ENCODE assay signal across 1 cellular context in the genomic region with DNA sequence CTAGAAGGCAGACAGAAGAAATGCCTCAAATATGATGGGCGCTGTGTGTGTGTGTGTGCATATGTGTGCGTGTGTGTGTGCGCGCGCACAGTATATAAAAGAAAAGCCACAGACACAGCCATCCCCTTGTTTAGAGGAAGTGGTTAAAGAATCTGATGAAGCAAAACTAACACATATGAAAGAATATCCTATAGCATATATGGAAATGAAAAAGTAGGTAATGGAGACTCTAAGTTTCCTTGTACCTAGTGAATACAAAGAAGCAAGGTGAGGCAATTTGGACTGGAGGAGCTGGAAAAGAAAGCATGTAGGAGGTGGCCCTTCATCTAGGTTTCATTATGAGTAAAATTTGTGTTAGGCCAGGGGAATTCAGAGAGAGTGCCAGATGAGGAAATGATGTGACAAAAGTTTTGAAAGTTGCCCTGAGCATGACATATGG.
A peak's percentile ranks its signal among the peaks of the same experiment; 100 is the strongest.
TF ChIP-seq lines count a peak whose summit lies in the region.

No MANE protein-coding gene starts in this region.

TF ChIP-seq in GM12878, 131 proteins besides CTCF, POLR2A, EP300 and RAD21 (continued from another document):
- TF ChIP-seq BCL11A (IDR thresholded peaks at IDR 0.05; ENCODE audit: low read depth, low read length) (0 out of 2 replicates have a peak, but pooled peaks have one; percentile 23), RAD51 (IDR thresholded peaks at IDR 0.05) (no peak), SPI1 (IDR thresholded peaks at IDR 0.05; ENCODE audit: borderline replicate concordance, insufficient read depth, low read depth, low read length) (peak; percentile 47; the same call in 1 of the 2 replicates), HDGF (IDR thresholded peaks at IDR 0.05) (no peak), CHD4 (IDR thresholded peaks at IDR 0.05) (no peak), MTA3 (IDR thresholded peaks at IDR 0.05; ENCODE audit: borderline replicate concordance, low read length) (no peak), CHD2 (IDR thresholded peaks at IDR 0.05; ENCODE audit: borderline replicate concordance, low read depth, low read length) (no peak), SIX5 (IDR thresholded peaks at IDR 0.05; ENCODE audit: low read depth, low read length, severe bottlenecking) (no peak), KDM1A (IDR thresholded peaks at IDR 0.05; ENCODE audit: borderline replicate concordance) (no peak), SRF (IDR thresholded peaks at IDR 0.05; ENCODE audit: low read depth in 2 of 2, low read length in 2 of 2) (no peak), CREB1 (IDR thresholded peaks at IDR 0.05; ENCODE audit: low read depth) (no peak), TCF7 (IDR thresholded peaks at IDR 0.05; ENCODE audit: borderline replicate concordance) (no peak), GABPA (IDR thresholded peaks at IDR 0.05; ENCODE audit: low read depth) (0 out of 2 replicates have a peak, but pooled peaks have one; percentile 24), HCFC1 (IDR thresholded peaks at IDR 0.05; ENCODE audit: low read length) (no peak), RUNX3 (IDR thresholded peaks at IDR 0.05; ENCODE audit: low read length) (peak; percentile 61), EED (IDR thresholded peaks at IDR 0.05; ENCODE audit: low read depth) (peak; percentile 59), MTA2 (IDR thresholded peaks at IDR 0.05; ENCODE audit: low read depth) (0 out of 2 replicates have a peak, but pooled peaks have one; percentile 32)
- TF ChIP-seq, protein P1, sequence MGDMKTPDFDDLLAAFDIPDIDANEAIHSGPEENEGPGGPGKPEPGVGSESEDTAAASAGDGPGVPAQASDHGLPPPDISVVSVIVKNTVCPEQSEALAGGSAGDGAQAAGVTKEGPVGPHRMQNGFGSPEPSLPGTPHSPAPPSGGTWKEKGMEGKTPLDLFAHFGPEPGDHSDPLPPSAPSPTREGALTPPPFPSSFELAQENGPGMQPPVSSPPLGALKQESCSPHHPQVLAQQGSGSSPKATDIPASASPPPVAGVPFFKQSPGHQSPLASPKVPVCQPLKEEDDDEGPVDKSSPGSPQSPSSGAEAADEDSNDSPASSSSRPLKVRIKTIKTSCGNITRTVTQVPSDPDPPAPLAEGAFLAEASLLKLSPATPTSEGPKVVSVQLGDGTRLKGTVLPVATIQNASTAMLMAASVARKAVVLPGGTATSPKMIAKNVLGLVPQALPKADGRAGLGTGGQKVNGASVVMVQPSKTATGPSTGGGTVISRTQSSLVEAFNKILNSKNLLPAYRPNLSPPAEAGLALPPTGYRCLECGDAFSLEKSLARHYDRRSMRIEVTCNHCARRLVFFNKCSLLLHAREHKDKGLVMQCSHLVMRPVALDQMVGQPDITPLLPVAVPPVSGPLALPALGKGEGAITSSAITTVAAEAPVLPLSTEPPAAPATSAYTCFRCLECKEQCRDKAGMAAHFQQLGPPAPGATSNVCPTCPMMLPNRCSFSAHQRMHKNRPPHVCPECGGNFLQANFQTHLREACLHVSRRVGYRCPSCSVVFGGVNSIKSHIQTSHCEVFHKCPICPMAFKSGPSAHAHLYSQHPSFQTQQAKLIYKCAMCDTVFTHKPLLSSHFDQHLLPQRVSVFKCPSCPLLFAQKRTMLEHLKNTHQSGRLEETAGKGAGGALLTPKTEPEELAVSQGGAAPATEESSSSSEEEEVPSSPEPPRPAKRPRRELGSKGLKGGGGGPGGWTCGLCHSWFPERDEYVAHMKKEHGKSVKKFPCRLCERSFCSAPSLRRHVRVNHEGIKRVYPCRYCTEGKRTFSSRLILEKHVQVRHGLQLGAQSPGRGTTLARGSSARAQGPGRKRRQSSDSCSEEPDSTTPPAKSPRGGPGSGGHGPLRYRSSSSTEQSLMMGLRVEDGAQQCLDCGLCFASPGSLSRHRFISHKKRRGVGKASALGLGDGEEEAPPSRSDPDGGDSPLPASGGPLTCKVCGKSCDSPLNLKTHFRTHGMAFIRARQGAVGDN (IDR thresholded peaks at IDR 0.05): no peak
- TF ChIP-seq, protein P2, sequence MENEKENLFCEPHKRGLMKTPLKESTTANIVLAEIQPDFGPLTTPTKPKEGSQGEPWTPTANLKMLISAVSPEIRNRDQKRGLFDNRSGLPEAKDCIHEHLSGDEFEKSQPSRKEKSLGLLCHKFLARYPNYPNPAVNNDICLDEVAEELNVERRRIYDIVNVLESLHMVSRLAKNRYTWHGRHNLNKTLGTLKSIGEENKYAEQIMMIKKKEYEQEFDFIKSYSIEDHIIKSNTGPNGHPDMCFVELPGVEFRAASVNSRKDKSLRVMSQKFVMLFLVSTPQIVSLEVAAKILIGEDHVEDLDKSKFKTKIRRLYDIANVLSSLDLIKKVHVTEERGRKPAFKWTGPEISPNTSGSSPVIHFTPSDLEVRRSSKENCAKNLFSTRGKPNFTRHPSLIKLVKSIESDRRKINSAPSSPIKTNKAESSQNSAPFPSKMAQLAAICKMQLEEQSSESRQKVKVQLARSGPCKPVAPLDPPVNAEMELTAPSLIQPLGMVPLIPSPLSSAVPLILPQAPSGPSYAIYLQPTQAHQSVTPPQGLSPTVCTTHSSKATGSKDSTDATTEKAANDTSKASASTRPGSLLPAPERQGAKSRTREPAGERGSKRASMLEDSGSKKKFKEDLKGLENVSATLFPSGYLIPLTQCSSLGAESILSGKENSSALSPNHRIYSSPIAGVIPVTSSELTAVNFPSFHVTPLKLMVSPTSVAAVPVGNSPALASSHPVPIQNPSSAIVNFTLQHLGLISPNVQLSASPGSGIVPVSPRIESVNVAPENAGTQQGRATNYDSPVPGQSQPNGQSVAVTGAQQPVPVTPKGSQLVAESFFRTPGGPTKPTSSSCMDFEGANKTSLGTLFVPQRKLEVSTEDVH (IDR thresholded peaks at IDR 0.05; ENCODE audit: low read depth, partially characterized antibody): no peak
- TF ChIP-seq, protein P3, sequence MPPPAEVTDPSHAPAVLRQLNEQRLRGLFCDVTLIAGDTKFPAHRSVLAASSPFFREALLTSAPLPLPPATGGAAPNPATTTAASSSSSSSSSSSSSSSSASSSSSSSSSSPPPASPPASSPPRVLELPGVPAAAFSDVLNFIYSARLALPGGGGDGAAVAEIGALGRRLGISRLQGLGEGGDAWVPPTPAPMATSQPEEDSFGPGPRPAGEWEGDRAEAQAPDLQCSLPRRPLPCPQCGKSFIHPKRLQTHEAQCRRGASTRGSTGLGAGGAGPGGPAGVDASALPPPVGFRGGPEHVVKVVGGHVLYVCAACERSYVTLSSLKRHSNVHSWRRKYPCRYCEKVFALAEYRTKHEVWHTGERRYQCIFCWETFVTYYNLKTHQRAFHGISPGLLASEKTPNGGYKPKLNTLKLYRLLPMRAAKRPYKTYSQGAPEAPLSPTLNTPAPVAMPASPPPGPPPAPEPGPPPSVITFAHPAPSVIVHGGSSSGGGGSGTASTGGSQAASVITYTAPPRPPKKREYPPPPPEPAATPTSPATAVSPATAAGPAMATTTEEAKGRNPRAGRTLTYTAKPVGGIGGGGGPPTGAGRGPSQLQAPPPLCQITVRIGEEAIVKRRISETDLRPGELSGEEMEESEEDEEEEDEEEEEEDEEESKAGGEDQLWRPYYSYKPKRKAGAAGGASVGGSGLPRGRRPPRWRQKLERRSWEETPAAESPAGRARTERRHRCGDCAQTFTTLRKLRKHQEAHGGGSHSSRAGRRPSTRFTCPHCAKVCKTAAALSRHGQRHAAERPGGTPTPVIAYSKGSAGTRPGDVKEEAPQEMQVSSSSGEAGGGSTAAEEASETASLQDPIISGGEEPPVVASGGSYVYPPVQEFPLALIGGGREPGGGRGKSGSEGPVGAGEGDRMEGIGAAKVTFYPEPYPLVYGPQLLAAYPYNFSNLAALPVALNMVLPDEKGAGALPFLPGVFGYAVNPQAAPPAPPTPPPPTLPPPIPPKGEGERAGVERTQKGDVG (CRISPR knock-in tag; IDR thresholded peaks at IDR 0.05): no peak
- TF ChIP-seq, protein P4, sequence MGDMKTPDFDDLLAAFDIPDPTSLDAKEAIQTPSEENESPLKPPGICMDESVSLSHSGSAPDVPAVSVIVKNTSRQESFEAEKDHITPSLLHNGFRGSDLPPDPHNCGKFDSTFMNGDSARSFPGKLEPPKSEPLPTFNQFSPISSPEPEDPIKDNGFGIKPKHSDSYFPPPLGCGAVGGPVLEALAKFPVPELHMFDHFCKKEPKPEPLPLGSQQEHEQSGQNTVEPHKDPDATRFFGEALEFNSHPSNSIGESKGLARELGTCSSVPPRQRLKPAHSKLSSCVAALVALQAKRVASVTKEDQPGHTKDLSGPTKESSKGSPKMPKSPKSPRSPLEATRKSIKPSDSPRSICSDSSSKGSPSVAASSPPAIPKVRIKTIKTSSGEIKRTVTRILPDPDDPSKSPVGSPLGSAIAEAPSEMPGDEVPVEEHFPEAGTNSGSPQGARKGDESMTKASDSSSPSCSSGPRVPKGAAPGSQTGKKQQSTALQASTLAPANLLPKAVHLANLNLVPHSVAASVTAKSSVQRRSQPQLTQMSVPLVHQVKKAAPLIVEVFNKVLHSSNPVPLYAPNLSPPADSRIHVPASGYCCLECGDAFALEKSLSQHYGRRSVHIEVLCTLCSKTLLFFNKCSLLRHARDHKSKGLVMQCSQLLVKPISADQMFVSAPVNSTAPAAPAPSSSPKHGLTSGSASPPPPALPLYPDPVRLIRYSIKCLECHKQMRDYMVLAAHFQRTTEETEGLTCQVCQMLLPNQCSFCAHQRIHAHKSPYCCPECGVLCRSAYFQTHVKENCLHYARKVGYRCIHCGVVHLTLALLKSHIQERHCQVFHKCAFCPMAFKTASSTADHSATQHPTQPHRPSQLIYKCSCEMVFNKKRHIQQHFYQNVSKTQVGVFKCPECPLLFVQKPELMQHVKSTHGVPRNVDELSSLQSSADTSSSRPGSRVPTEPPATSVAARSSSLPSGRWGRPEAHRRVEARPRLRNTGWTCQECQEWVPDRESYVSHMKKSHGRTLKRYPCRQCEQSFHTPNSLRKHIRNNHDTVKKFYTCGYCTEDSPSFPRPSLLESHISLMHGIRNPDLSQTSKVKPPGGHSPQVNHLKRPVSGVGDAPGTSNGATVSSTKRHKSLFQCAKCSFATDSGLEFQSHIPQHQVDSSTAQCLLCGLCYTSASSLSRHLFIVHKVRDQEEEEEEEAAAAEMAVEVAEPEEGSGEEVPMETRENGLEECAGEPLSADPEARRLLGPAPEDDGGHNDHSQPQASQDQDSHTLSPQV (IDR thresholded peaks at IDR 0.05): no peak
- TF ChIP-seq, protein P5, sequence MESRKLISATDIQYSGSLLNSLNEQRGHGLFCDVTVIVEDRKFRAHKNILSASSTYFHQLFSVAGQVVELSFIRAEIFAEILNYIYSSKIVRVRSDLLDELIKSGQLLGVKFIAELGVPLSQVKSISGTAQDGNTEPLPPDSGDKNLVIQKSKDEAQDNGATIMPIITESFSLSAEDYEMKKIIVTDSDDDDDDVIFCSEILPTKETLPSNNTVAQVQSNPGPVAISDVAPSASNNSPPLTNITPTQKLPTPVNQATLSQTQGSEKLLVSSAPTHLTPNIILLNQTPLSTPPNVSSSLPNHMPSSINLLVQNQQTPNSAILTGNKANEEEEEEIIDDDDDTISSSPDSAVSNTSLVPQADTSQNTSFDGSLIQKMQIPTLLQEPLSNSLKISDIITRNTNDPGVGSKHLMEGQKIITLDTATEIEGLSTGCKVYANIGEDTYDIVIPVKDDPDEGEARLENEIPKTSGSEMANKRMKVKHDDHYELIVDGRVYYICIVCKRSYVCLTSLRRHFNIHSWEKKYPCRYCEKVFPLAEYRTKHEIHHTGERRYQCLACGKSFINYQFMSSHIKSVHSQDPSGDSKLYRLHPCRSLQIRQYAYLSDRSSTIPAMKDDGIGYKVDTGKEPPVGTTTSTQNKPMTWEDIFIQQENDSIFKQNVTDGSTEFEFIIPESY (IDR thresholded peaks at IDR 0.05): peak; percentile 72
- TF ChIP-seq, protein P6, sequence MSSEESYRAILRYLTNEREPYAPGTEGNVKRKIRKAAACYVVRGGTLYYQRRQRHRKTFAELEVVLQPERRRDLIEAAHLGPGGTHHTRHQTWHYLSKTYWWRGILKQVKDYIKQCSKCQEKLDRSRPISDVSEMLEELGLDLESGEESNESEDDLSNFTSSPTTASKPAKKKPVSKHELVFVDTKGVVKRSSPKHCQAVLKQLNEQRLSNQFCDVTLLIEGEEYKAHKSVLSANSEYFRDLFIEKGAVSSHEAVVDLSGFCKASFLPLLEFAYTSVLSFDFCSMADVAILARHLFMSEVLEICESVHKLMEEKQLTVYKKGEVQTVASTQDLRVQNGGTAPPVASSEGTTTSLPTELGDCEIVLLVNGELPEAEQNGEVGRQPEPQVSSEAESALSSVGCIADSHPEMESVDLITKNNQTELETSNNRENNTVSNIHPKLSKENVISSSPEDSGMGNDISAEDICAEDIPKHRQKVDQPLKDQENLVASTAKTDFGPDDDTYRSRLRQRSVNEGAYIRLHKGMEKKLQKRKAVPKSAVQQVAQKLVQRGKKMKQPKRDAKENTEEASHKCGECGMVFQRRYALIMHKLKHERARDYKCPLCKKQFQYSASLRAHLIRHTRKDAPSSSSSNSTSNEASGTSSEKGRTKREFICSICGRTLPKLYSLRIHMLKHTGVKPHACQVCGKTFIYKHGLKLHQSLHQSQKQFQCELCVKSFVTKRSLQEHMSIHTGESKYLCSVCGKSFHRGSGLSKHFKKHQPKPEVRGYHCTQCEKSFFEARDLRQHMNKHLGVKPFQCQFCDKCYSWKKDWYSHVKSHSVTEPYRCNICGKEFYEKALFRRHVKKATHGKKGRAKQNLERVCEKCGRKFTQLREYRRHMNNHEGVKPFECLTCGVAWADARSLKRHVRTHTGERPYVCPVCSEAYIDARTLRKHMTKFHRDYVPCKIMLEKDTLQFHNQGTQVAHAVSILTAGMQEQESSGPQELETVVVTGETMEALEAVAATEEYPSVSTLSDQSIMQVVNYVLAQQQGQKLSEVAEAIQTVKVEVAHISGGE (CRISPR knock-in tag; IDR thresholded peaks at IDR 0.05): no peak
TF ChIP-seq in GM12878: peak in this region for 13.
